Comparison of ENCODE assay signal across 10 cellular contexts in genomic region chr1:54884135-54884586, GRCh38. TPM values are rescaled to one million over a fixed set of nuclear protein-coding genes. Genes with fewer than 3 reads are reported as not detected.
DNase-seq lines count a peak whose midpoint lies in the region; ATAC-seq and TF ChIP-seq lines count a peak whose summit lies in the region.
"Had no signal": no experiment of that assay in that cellular context is flagged by ENCODE, and none has a peak within 500 bp of the region (broad histone marks: within the 10 kb centered on the region; RNA-seq: fewer than 3 reads in every experiment).

No MANE protein-coding gene starts in this region.

- no peak overlapping the region for H2AFZ ChIP-seq in ACC112 (ENCODE audit: low read length, unreplicated experiment)

- CTCF ChIA-PET in activated CD8-positive, alpha-beta T cell treated with anti-CD3 and anti-CD28 coated beads for 36 hours (lab: Charles Lee) = interaction anchor here (1.8 kb wide), 1 partner anchor 61 kb away, joined by 4 read pairs; no protein-coding TSS in a partner anchor

- peaks cover 52% of the 10 kb centered on the region for H3K36me3 Mint-ChIP-seq in activated CD8-positive, alpha-beta T cell treated with anti-CD3 and anti-CD28 coated beads for 36 hours (ENCODE audit: low read depth)
- H3K36me3 Mint-ChIP-seq in activated T-cell treated with anti-CD3 and anti-CD28 coated beads, Interleukin-2, amount 50 U/mL, for 4 hours (ENCODE audit: insufficient read depth) = peaks cover 13% of the 10 kb centered on the region

- H3K27me3 Mint-ChIP-seq in activated CD8-positive, alpha-beta T cell treated with anti-CD3 and anti-CD28 coated beads for 36 hours = peaks cover 6% of the 10 kb centered on the region
- H3K27me3 Mint-ChIP-seq in activated T-cell treated with anti-CD3 and anti-CD28 coated beads, Interleukin-2, amount 50 U/mL, for 4 hours (ENCODE audit: low read depth) = peaks cover 15% of the 10 kb centered on the region

- H3K4me1 ChIP-seq in ACC112 (ENCODE audit: control insufficient read depth, insufficient read depth, low read length, unreplicated experiment) = peaks cover 42% of the 10 kb centered on the region
- peaks cover 46% of the 10 kb centered on the region for H3K4me1 ChIP-seq in body of pancreas
- peaks cover 0 to 60% (median 22%) of the 10 kb centered on the region in 4 donors for H3K4me1 ChIP-seq in right lobe of liver
- H3K4me1 ChIP-seq in mucosa of descending colon (ENCODE audit: low read depth) = peaks cover 9% of the 10 kb centered on the region

- H3K9me3 Mint-ChIP-seq in activated CD8-positive, alpha-beta T cell treated with anti-CD3 and anti-CD28 coated beads for 36 hours = no peaks in the 10 kb centered on the region
- no peaks in the 10 kb centered on the region for H3K9me3 Mint-ChIP-seq in activated T-cell treated with anti-CD3 and anti-CD28 coated beads, Interleukin-2, amount 50 U/mL, for 4 hours

- H3K9me3 ChIP-seq in body of pancreas (no peaks in the 10 kb centered on the region), right lobe of liver (no peaks in the 10 kb centered on the region), mucosa of descending colon (no peaks in the 10 kb centered on the region)
- H3K9me3 ChIP-seq: Peyer's patch had no signal

- POLR2A ChIA-PET in activated CD8-positive, alpha-beta T cell treated with anti-CD3 and anti-CD28 coated beads for 36 hours (lab: Charles Lee) = no interaction called here

- H3K79me2 ChIP-seq in ACC112 (ENCODE audit: control insufficient read depth, insufficient read depth, low read length, unreplicated experiment) = peaks cover 51% of the 10 kb centered on the region

- intact Hi-C loops in body of pancreas (cut with DNase I) = no loop called here
- intact Hi-C loops in right lobe of liver (cut with DNase I) = no loop called here
- intact Hi-C loops in activated CD8-positive, alpha-beta T cell treated with anti-CD3 and anti-CD28 coated beads for 36 hours (cut with micrococcal nuclease) = no loop called here
- intact Hi-C loops in mucosa of descending colon (cut with DNase I, micrococcal nuclease) = no loop called here

- H3K4me1 Mint-ChIP-seq in activated CD8-positive, alpha-beta T cell treated with anti-CD3 and anti-CD28 coated beads for 36 hours (ENCODE audit: low read depth) = peaks cover 43% of the 10 kb centered on the region
- H3K4me1 Mint-ChIP-seq in activated T-cell treated with anti-CD3 and anti-CD28 coated beads, Interleukin-2, amount 50 U/mL, for 4 hours (ENCODE audit: low read depth) = peaks cover 18% of the 10 kb centered on the region

- no peak overlapping the region for H3K27ac Mint-ChIP-seq in activated CD8-positive, alpha-beta T cell treated with anti-CD3 and anti-CD28 coated beads for 36 hours

- DNase-seq in HK-2 (ENCODE audit: unreplicated experiment) (peak; percentile 28), body of pancreas (no peak), right lobe of liver (no peak), mucosa of descending colon (no peak)
- no peak for DNase-seq in activated CD8-positive, alpha-beta T cell treated with anti-CD3 and anti-CD28 coated beads for 36 hours
- DNase-seq in NK-92 treated with Interleukin-12 subunit alpha and Interleukin-12 subunit beta, amount 100 ng/mL, for 24 hours (lab: John Stamatoyannopoulos, UW) = no peak
- no peak for DNase-seq in activated T-cell treated with anti-CD3 and anti-CD28 coated beads, Interleukin-2, amount 50 U/mL, for 4 hours
- DNase-seq: Peyer's patch; stimulated activated CD4-positive, alpha-beta T cell treated with anti-CD3 and anti-CD28 coated beads, Interleukin-12 subunit alpha, Interleukin-12 subunit beta, amount 100 ng/mL, for 4 hours had no signal

- TF ChIP-seq POLR2A in body of pancreas (IDR thresholded peaks at IDR 0.05) = no peak
- no peak for TF ChIP-seq POLR2A in right lobe of liver (IDR thresholded peaks at IDR 0.05)

- TF ChIP-seq CTCF in body of pancreas (IDR thresholded peaks at IDR 0.05) (no peak), right lobe of liver (IDR thresholded peaks at IDR 0.05) (no peak), mucosa of descending colon (IDR thresholded peaks at IDR 0.05) (no peak)
- TF ChIP-seq CTCF in activated CD8-positive, alpha-beta T cell treated with anti-CD3 and anti-CD28 coated beads for 36 hours (IDR thresholded peaks at IDR 0.05) = no peak

- no peak overlapping the region for H3K4me3 Mint-ChIP-seq in activated CD8-positive, alpha-beta T cell treated with anti-CD3 and anti-CD28 coated beads for 36 hours
- no peak overlapping the region for H3K4me3 Mint-ChIP-seq in activated T-cell treated with anti-CD3 and anti-CD28 coated beads, Interleukin-2, amount 50 U/mL, for 4 hours

- H3K4me3 ChIP-seq in ACC112 (ENCODE audit: low read depth, low read length) (peak overlapping the region; percentile 92), body of pancreas (no peak overlapping the region), right lobe of liver (peak overlapping the region; percentile 96 to 99 (median 96)), mucosa of descending colon (no peak overlapping the region)
- H3K4me3 ChIP-seq: Peyer's patch had no signal

- ATAC-seq in body of pancreas (no peak), right lobe of liver (no peak), mucosa of descending colon (no peak)
- no peak for ATAC-seq in activated CD8-positive, alpha-beta T cell treated with anti-CD3 and anti-CD28 coated beads for 36 hours
- no peak for ATAC-seq in activated T-cell treated with anti-CD3 and anti-CD28 coated beads, Interleukin-2, amount 50 U/mL, for 4 hours

- H3K27me3 ChIP-seq in ACC112 (ENCODE audit: insufficient read depth, low read length) (no peaks in the 10 kb centered on the region), body of pancreas (no peaks in the 10 kb centered on the region), right lobe of liver (no peaks in the 10 kb centered on the region)
- H3K27me3 ChIP-seq: Peyer's patch had no signal

- 22 to 28% methylated on average over 3 of the region's 3 CpGs for WGBS in body of pancreas, 2 donors
- 10% methylated on average over 3 of the region's 3 CpGs for WGBS in right lobe of liver (ENCODE audit: insufficient coverage, low coverage, low lambda C conversion rate, missing lambda C conversion rate)

- H3K36me3 ChIP-seq in ACC112 (ENCODE audit: insufficient read depth, low read length) (peaks cover 24% of the 10 kb centered on the region), body of pancreas (replicated peaks in 1 of 2; ENCODE audit: insufficient read depth in 1 of 2, low read depth in 2 of 2) (peaks cover 0 to 2% of the 10 kb centered on the region in 2 donors), right lobe of liver (peaks cover 0 to 23% (median 8%) of the 10 kb centered on the region in 4 donors), mucosa of descending colon (ENCODE audit: low read depth) (no peaks in the 10 kb centered on the region)

- H3K27ac ChIP-seq in ACC112 (ENCODE audit: low read depth, low read length) (peak overlapping the region; percentile 73), body of pancreas (peak overlapping the region; percentile 19 to 83 (median 54)), right lobe of liver (peak overlapping the region; percentile 66 to 89 (median 71))
- H3K27ac ChIP-seq: Peyer's patch had no signal

RNA-seq across cellular contexts. Expression of gene DHCR24, which starts 2.8 kb away (rescaled TPM):
- total RNA-seq in body of pancreas (10 to 100 TPM; 23.6 to 32.3 TPM), right lobe of liver (1,000 to 10,000 TPM in 1 of 6 experiments, 100 to 1,000 TPM in 5; 319 to 1,976 (median 596) TPM), mucosa of descending colon (100 to 1,000 TPM; 101 to 271 (median 197) TPM)
- total RNA-seq in activated CD8-positive, alpha-beta T cell treated with anti-CD3 and anti-CD28 coated beads for 36 hours = 10 to 100 TPM; 59.5 to 64.7 TPM
- total RNA-seq in activated T-cell treated with anti-CD3 and anti-CD28 coated beads, Interleukin-2, amount 50 U/mL, for 4 hours = 10 to 100 TPM; 53.0 to 70.5 (median 66.8) TPM

Comparison
In these comparisons a context has a peak if more than half of its experiments do, and no peak if none do; other contexts are left out.
1. H3K4me3 ChIP-seq: peak in ACC112 (single experiment) and right lobe of liver (3 of 3); none in body of pancreas (0 of 2) and mucosa of descending colon (single experiment).
2. Peak in every context shown above with its lines, with median percentiles within 50 percentile points of each other: H3K27ac ChIP-seq.